3 cellular contexts compared by ENCODE assay signal in genomic region chr11:21986361-21986760, GRCh38.
"Had no signal": no experiment of that assay in that cellular context is flagged by ENCODE, and none has a peak within 500 bp of the region (broad histone marks: within the 10 kb centered on the region; RNA-seq: fewer than 3 reads in every experiment).

No MANE protein-coding gene starts in this region.

- DNase-seq: GDM1, GF-D8 had no signal

- H3K4me3 ChIP-seq: GM12878 had no signal
